ENCODE assay signal across 20 cellular contexts in genomic region chr6:113960795-113961194, GRCh38. TPM values are rescaled to one million over a fixed set of nuclear protein-coding genes. Genes with fewer than 3 reads are reported as not detected.
DNase-seq lines count a peak whose midpoint lies in the region; ATAC-seq and TF ChIP-seq lines count a peak whose summit lies in the region.
"Had no signal": no experiment of that assay in that cellular context is flagged by ENCODE, and none has a peak within 500 bp of the region (broad histone marks: within the 10 kb centered on the region; RNA-seq: fewer than 3 reads in every experiment).

No MANE protein-coding gene starts in this region.

- no peak for TF ChIP-seq POLR2A in breast epithelium (IDR thresholded peaks at IDR 0.05)

- intact Hi-C loops in natural killer cell (cut with micrococcal nuclease), result no loop called here
- intact Hi-C loops in breast epithelium (cut with DNase I; ENCODE audit: low total_unique reads), result no loop called here

- no peak for TF ChIP-seq CTCF in natural killer cell (IDR thresholded peaks at IDR 0.05)
- no peak for TF ChIP-seq CTCF in breast epithelium (IDR thresholded peaks at IDR 0.05)

- H3K36me3 Mint-ChIP-seq in natural killer cell, result peaks cover 5% of the 10 kb centered on the region

- DNase-seq in NCI-H128 (lab: John Stamatoyannopoulos, UW; ENCODE audit: unreplicated experiment) (no peak), natural killer cell (no peak), breast epithelium (ENCODE audit: low spot score in 2 of 2) (no peak), NCI-H2227 (lab: John Stamatoyannopoulos, UW; ENCODE audit: unreplicated experiment) (no peak)
- DNase-seq: activated CD4-positive, alpha-beta T cell treated with anti-CD3 and anti-CD28 coated beads, Interleukin-2, amount 50 U/mL, for 48 hours; DMS 273 treated with DMSO at 0.1 percent for 48 hours; esophagus squamous epithelium; KBM-7; lower lobe of right lung; naive B cell; NCI-H1417; NCI-H2227 treated with DMSO at 0.1 percent for 48 hours; NK-92 treated with Interleukin-12 subunit alpha and Interleukin-12 subunit beta, amount 100 ng/mL, for 24 hours had no signal

- H3K4me3 ChIP-seq in breast epithelium, result no peak overlapping the region
- H3K4me3 ChIP-seq: esophagus squamous epithelium, lower lobe of right lung, smooth muscle cell, tibial nerve had no signal

- H3K9me3 ChIP-seq in breast epithelium, result no peaks in the 10 kb centered on the region
- H3K9me3 ChIP-seq: esophagus squamous epithelium, lower lobe of right lung, tibial nerve had no signal

- no peaks in the 10 kb centered on the region for H3K27me3 ChIP-seq in breast epithelium
- H3K27me3 ChIP-seq: esophagus squamous epithelium, tibial nerve had no signal

- H3K4me3 Mint-ChIP-seq in natural killer cell, result no peak overlapping the region
- H3K4me3 Mint-ChIP-seq: naive B cell had no signal

- peaks cover 38 to 44% of the 10 kb centered on the region in 2 donors for H3K4me1 Mint-ChIP-seq in natural killer cell

- H3K4me1 ChIP-seq in breast epithelium, result no peaks in the 10 kb centered on the region

- no peak overlapping the region for H3K27ac ChIP-seq in breast epithelium
- H3K27ac ChIP-seq: esophagus squamous epithelium, HL-60, lower lobe of right lung, RWPE1, tibial nerve had no signal

- H3K9me3 Mint-ChIP-seq in natural killer cell, result no peaks in the 10 kb centered on the region
- H3K9me3 Mint-ChIP-seq: naive B cell had no signal

- no peaks in the 10 kb centered on the region for H3K27me3 Mint-ChIP-seq in natural killer cell (ENCODE audit: low read depth in 2 of 2)
- H3K27me3 Mint-ChIP-seq: naive B cell had no signal

- ATAC-seq in GM19328 (IDR thresholded peaks at IDR 0.05; ENCODE audit: unreplicated experiment) (peak; percentile 60), HG02623 (IDR thresholded peaks at IDR 0.05; ENCODE audit: unreplicated experiment) (peak; percentile 58), HG03439 (IDR thresholded peaks at IDR 0.05; ENCODE audit: unreplicated experiment) (peak; percentile 59), natural killer cell (no peak)
- ATAC-seq: lower lobe of right lung had no signal

- H3K36me3 ChIP-seq in breast epithelium, result no peaks in the 10 kb centered on the region

- no peak overlapping the region for H3K27ac Mint-ChIP-seq in natural killer cell

RNA-seq across cellular contexts. Expression of gene HDAC2, which starts 10.2 kb away (rescaled TPM):
- total RNA-seq in natural killer cell (10 to 100 TPM; 55.1 to 74.5 (median 60.8) TPM), breast epithelium (10 to 100 TPM; 37.9 to 66.5 (median 63.5) TPM)

Comparison
In these comparisons a context has a peak if more than half of its experiments do, and no peak if none do; other contexts are left out.
1. ATAC-seq: peak in GM19328 (single experiment), HG02623 (single experiment) and HG03439 (single experiment); none in natural killer cell (0 of 3).